Comparison of ENCODE assay signal across 12 cellular contexts in the genomic region with DNA sequence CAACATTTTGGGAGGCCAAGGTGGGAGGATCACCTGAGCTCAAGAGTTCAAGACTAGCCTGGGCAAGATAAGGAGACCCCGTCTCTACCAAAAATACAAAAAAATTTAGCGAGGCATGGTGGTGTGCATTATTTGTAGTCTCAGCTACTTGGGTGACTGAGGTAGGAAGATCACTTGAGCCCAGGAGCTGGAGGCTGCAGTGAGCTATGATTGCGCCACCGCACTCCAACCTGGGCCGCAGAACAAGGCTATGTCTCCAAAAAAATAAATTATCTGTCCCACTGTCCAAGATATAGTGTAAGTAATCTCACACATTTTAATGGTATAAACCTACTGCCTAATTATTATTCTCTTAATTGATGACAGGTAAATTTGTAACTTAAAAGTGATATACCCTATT.
"Had no signal": no experiment of that assay in that cellular context is flagged by ENCODE, and none has a peak within 500 bp of the region (broad histone marks: within the 10 kb centered on the region; RNA-seq: fewer than 3 reads in every experiment).

No MANE protein-coding gene starts in this region.

- H3K4me3 ChIP-seq: heart left ventricle, psoas muscle, spleen, stomach, testis had no signal

- H3K27me3 Mint-ChIP-seq: activated CD4-positive, alpha-beta T cell treated with anti-CD3 and anti-CD28 coated beads for 36 hours had no signal

- H3K27me3 ChIP-seq: heart left ventricle, spleen, stomach, testis had no signal

- H3K9me3 Mint-ChIP-seq: immature natural killer cell; T-helper 1 cell treated with Interleukin-12 subunit alpha and Interleukin-12 subunit beta and Interleukin-4 antibody, amounts not matched to agents 30 μg/mL and 1 μg/mL, for 36 hours had no signal

- H3K9me3 ChIP-seq: heart left ventricle, psoas muscle, spleen, stomach, testis had no signal

- ATAC-seq: activated CD4-positive, alpha-beta T cell treated with anti-CD3 and anti-CD28 coated beads for 36 hours; heart left ventricle; psoas muscle; sciatic nerve had no signal

- H3K4me3 Mint-ChIP-seq: nephron progenitor cell; T-helper 1 cell treated with Interleukin-12 subunit alpha and Interleukin-12 subunit beta and Interleukin-4 antibody, amounts not matched to agents 30 μg/mL and 1 μg/mL, for 36 hours had no signal

- H3K27ac ChIP-seq: heart left ventricle, psoas muscle, spleen, testis had no signal

- H3K27ac Mint-ChIP-seq: T-helper 1 cell treated with Interleukin-12 subunit alpha and Interleukin-12 subunit beta and Interleukin-4 antibody, amounts not matched to agents 30 μg/mL and 1 μg/mL, for 36 hours had no signal

- DNase-seq: activated CD4-positive, alpha-beta T cell treated with anti-CD3 and anti-CD28 coated beads for 36 hours; activated gamma-delta T cell; dermis blood vessel endothelial cell; heart left ventricle; immature natural killer cell; nephron progenitor cell; psoas muscle; spleen; stomach; testis had no signal
